ENCODE assay signal across 8 cellular contexts in the genomic region with DNA sequence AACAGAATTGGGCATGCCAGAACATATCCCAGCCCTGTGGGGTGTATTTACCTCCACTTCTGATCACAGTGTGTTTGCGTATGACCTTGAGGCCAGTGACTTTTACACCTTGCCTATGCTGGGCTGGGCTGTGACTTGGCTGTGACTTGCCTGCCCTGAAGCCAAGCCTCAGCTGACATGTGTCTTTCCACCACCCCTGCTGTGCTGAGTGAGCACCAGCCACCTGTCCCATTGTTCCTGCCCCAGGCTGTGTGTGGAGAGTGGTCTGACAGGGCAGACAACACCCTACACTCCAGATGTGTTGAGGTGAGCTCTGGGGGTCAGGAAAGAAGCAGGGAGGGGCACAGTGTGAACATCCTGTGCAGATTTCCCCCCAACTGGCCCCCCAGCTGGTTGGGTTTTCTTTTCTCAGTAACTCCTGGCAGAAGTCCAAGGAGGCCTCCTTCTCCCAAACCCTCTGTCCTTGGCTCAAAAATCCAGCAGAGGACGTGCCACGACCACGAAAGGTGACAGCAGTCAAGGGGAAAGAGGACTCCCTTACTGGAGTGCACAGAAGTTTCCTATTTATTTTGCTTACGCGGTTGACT. TPM values are rescaled to one million over a fixed set of nuclear protein-coding genes. Genes with fewer than 3 reads are reported as not detected.
A peak's percentile ranks its signal among the peaks of the same experiment; 100 is the strongest.
DNase-seq lines count a peak whose midpoint lies in the region; ATAC-seq and TF ChIP-seq lines count a peak whose summit lies in the region.

No MANE protein-coding gene starts in this region.

- H3K36me3 ChIP-seq in esophagus squamous epithelium (no peaks in the 10 kb centered on the region), smooth muscle cell (ENCODE audit: low read depth) (no peaks in the 10 kb centered on the region)
- no peaks in the 10 kb centered on the region for H3K36me3 ChIP-seq in effector memory CD4-positive, alpha-beta T cell (ENCODE audit: control insufficient read depth, insufficient read depth, low read length)

- H3K27me3 Mint-ChIP-seq in stimulated activated naive CD8-positive, alpha-beta T cell treated with anti-CD3 and anti-CD28 coated beads, Interleukin-15, amount 100 ng/mL, for 72 hours: peaks cover 56% of the 10 kb centered on the region
- peaks cover 37% of the 10 kb centered on the region for H3K27me3 Mint-ChIP-seq in T-helper 17 cell
- H3K27me3 Mint-ChIP-seq in stimulated activated memory B cell treated with anti-CD40 and anti-IgM and Interleukin-4, amounts not matched to agents 10 μg/mL and 1 μg/mL and 100 μg/mL, for 72 hours: no peaks in the 10 kb centered on the region

- H3K9ac ChIP-seq in smooth muscle cell (ENCODE audit: low read depth): no peak overlapping the region

- no peaks in the 10 kb centered on the region for H3K79me2 ChIP-seq in smooth muscle cell (ENCODE audit: low read depth)

- peak in 2 of 6 experiments; percentile 32 to 40 for TF ChIP-seq CTCF in esophagus squamous epithelium (IDR thresholded peaks at IDR 0.05)
- peak; percentile 36 for TF ChIP-seq CTCF in smooth muscle cell (IDR thresholded peaks at IDR 0.05; ENCODE audit: borderline replicate concordance, insufficient read depth, poor library complexity, severe bottlenecking)

- H3K9me3 ChIP-seq in esophagus squamous epithelium (no peaks in the 10 kb centered on the region), smooth muscle cell (replicated peaks; ENCODE audit: low read depth) (no peaks in the 10 kb centered on the region), T-helper 17 cell (ENCODE audit: control insufficient read depth, low read length, poor library complexity, severe bottlenecking) (no peaks in the 10 kb centered on the region)
- no peaks in the 10 kb centered on the region for H3K9me3 ChIP-seq in effector memory CD4-positive, alpha-beta T cell (ENCODE audit: control insufficient read depth, low read length)

- H3K27ac ChIP-seq in esophagus squamous epithelium (peak overlapping the region in 3 of 4 donors; percentile 7 to 65 (median 56)), smooth muscle cell (ENCODE audit: low read depth) (no peak overlapping the region)
- no peak overlapping the region for H3K27ac ChIP-seq in effector memory CD4-positive, alpha-beta T cell (ENCODE audit: insufficient read depth, low read length, poor library complexity, severe bottlenecking)

- H3K4me1 ChIP-seq in esophagus squamous epithelium (peaks cover 12 to 46% (median 16%) of the 10 kb centered on the region in 3 donors), smooth muscle cell (ENCODE audit: low read depth) (peaks cover 4% of the 10 kb centered on the region)
- peaks cover 4% of the 10 kb centered on the region for H3K4me1 ChIP-seq in effector memory CD4-positive, alpha-beta T cell (ENCODE audit: control insufficient read depth, insufficient read depth, low read length, poor library complexity, severe bottlenecking)

- H3K27me3 ChIP-seq in esophagus squamous epithelium: no peaks in the 10 kb centered on the region
- H3K27me3 ChIP-seq in smooth muscle cell (ENCODE audit: low read depth): no peaks in the 10 kb centered on the region
- peaks cover 8% of the 10 kb centered on the region for H3K27me3 ChIP-seq in effector memory CD4-positive, alpha-beta T cell (replicated peaks; ENCODE audit: control insufficient read depth, insufficient read depth, low read length, poor library complexity, severe bottlenecking)

- no peaks in the 10 kb centered on the region for H3K36me3 Mint-ChIP-seq in T-helper 17 cell (ENCODE audit: low read depth)
- H3K36me3 Mint-ChIP-seq in stimulated activated memory B cell treated with anti-CD40 and anti-IgM and Interleukin-4, amounts not matched to agents 10 μg/mL and 1 μg/mL and 100 μg/mL, for 72 hours: no peaks in the 10 kb centered on the region

- no peaks in the 10 kb centered on the region for H4K20me1 ChIP-seq in smooth muscle cell (ENCODE audit: low read depth)

- H3K9me3 Mint-ChIP-seq in stimulated activated naive CD8-positive, alpha-beta T cell treated with anti-CD3 and anti-CD28 coated beads, Interleukin-15, amount 100 ng/mL, for 72 hours: no peaks in the 10 kb centered on the region
- no peaks in the 10 kb centered on the region for H3K9me3 Mint-ChIP-seq in stimulated activated memory B cell treated with anti-CD40 and anti-IgM and Interleukin-4, amounts not matched to agents 10 μg/mL and 1 μg/mL and 100 μg/mL, for 72 hours

- no peak for TF ChIP-seq POLR2A in esophagus squamous epithelium (IDR thresholded peaks at IDR 0.05)

- 40 to 41% methylated on average over 5 to 6 of the region's 6 CpGs for WGBS in esophagus squamous epithelium, 2 donors
- 67% methylated on average over 6 of the region's 6 CpGs for WGBS in smooth muscle cell (ENCODE audit: low lambda C conversion rate)

- intact Hi-C loops in esophagus squamous epithelium (cut with DNase I): no loop called here

- H3K4me1 Mint-ChIP-seq in stimulated activated naive CD8-positive, alpha-beta T cell treated with anti-CD3 and anti-CD28 coated beads, Interleukin-15, amount 100 ng/mL, for 72 hours: peaks cover 6% of the 10 kb centered on the region
- H3K4me1 Mint-ChIP-seq in T-helper 17 cell: peaks cover 2% of the 10 kb centered on the region
- no peaks in the 10 kb centered on the region for H3K4me1 Mint-ChIP-seq in stimulated activated memory B cell treated with anti-CD40 and anti-IgM and Interleukin-4, amounts not matched to agents 10 μg/mL and 1 μg/mL and 100 μg/mL, for 72 hours

- no peak for ATAC-seq in stimulated activated naive CD8-positive, alpha-beta T cell treated with anti-CD3 and anti-CD28 coated beads, Interleukin-15, amount 100 ng/mL, for 72 hours
- no peak for ATAC-seq in stimulated activated naive CD8-positive, alpha-beta T cell treated with anti-CD3 and anti-CD28 coated beads, Interleukin-15, Interleukin-2, amounts not matched to agents 100 U/mL and 50 U/mL, for 24 hours
- ATAC-seq in T-helper 17 cell: no peak
- no peak for ATAC-seq in stimulated activated memory B cell treated with anti-CD40 and anti-IgM and Interleukin-4, amounts not matched to agents 10 μg/mL and 1 μg/mL and 100 μg/mL, for 72 hours

- no peak overlapping the region for H3K4me3 Mint-ChIP-seq in stimulated activated naive CD8-positive, alpha-beta T cell treated with anti-CD3 and anti-CD28 coated beads, Interleukin-15, amount 100 ng/mL, for 72 hours
- H3K4me3 Mint-ChIP-seq in T-helper 17 cell: no peak overlapping the region
- no peak overlapping the region for H3K4me3 Mint-ChIP-seq in stimulated activated memory B cell treated with anti-CD40 and anti-IgM and Interleukin-4, amounts not matched to agents 10 μg/mL and 1 μg/mL and 100 μg/mL, for 72 hours

- H2AFZ ChIP-seq in smooth muscle cell (ENCODE audit: low read depth): no peak overlapping the region

- H3F3A ChIP-seq in smooth muscle cell (ENCODE audit: low read depth): no peaks in the 10 kb centered on the region

- peak overlapping the region; percentile 38 to 69 for H3K27ac Mint-ChIP-seq in stimulated activated naive CD8-positive, alpha-beta T cell treated with anti-CD3 and anti-CD28 coated beads, Interleukin-15, amount 100 ng/mL, for 72 hours
- H3K27ac Mint-ChIP-seq in T-helper 17 cell: no peak overlapping the region
- H3K27ac Mint-ChIP-seq in stimulated activated memory B cell treated with anti-CD40 and anti-IgM and Interleukin-4, amounts not matched to agents 10 μg/mL and 1 μg/mL and 100 μg/mL, for 72 hours: no peak overlapping the region

- H3K4me3 ChIP-seq in esophagus squamous epithelium: no peak overlapping the region
- no peak overlapping the region for H3K4me3 ChIP-seq in smooth muscle cell
- H3K4me3 ChIP-seq in effector memory CD4-positive, alpha-beta T cell (ENCODE audit: insufficient read depth, low read depth, low read length, poor library complexity, severe bottlenecking): no peak overlapping the region

- DNase-seq in stimulated activated naive CD8-positive, alpha-beta T cell treated with anti-CD3 and anti-CD28 coated beads, Interleukin-15, amount 100 ng/mL, for 72 hours: peak in 1 of 2 donors; percentile 18
- DNase-seq in stimulated activated naive CD8-positive, alpha-beta T cell treated with anti-CD3 and anti-CD28 coated beads, Interleukin-15, Interleukin-2, amounts not matched to agents 100 U/mL and 50 U/mL, for 24 hours: no peak
- DNase-seq in NCI-H748 treated with DMSO at 0.1 percent for 48 hours (lab: John Stamatoyannopoulos, UW) (peak; percentile 19), esophagus squamous epithelium (lab: John Stamatoyannopoulos, UW) (no peak), smooth muscle cell (lab: John Stamatoyannopoulos, UW; ENCODE audit: unreplicated experiment) (no peak), T-helper 17 cell (no peak)
- no peak for DNase-seq in effector memory CD4-positive, alpha-beta T cell

- H3K4me2 ChIP-seq in smooth muscle cell: no peak overlapping the region

RNA-seq across cellular contexts. Expression of gene STEAP3, which starts 5.1 kb away (rescaled TPM):
- total RNA-seq in esophagus squamous epithelium (10 to 100 TPM; 18.1 to 28.8 (median 25.7) TPM), smooth muscle cell (1.2 and 2.9 TPM in 2 replicates), T-helper 17 cell (under 1 TPM; 0.10 to 0.13 TPM)
- polyA plus RNA-seq in smooth muscle cell: 0.87 and 3.4 TPM in 2 replicates

Comparison
In these comparisons a context has a peak if more than half of its experiments do, and no peak if none do; other contexts are left out.
1. H3K27ac Mint-ChIP-seq: peak in stimulated activated naive CD8-positive, alpha-beta T cell treated with anti-CD3 and anti-CD28 coated beads, Interleukin-15, amount 100 ng/mL, for 72 hours (2 of 2); none in T-helper 17 cell (single experiment) and stimulated activated memory B cell treated with anti-CD40 and anti-IgM and Interleukin-4, amounts not matched to agents 10 μg/mL and 1 μg/mL and 100 μg/mL, for 72 hours (single experiment).
2. H3K27ac ChIP-seq: peak in esophagus squamous epithelium (3 of 4); none in smooth muscle cell (single experiment) and effector memory CD4-positive, alpha-beta T cell (single experiment).